11 cellular contexts compared by ENCODE assay signal in genomic region chr11:67113231-67113721, GRCh38. TPM values are rescaled to one million over a fixed set of nuclear protein-coding genes. Genes with fewer than 3 reads are reported as not detected.
A peak's percentile ranks its signal among the peaks of the same experiment; 100 is the strongest.
DNase-seq lines count a peak whose midpoint lies in the region; ATAC-seq and TF ChIP-seq lines count a peak whose summit lies in the region.
"Had no signal": no experiment of that assay in that cellular context is flagged by ENCODE, and none has a peak within 500 bp of the region (broad histone marks: within the 10 kb centered on the region; RNA-seq: fewer than 3 reads in every experiment).

No MANE protein-coding gene starts in this region.

- TF ChIP-seq CTCF in heart left ventricle (IDR thresholded peaks at IDR 0.05) = no peak

- no peak for TF ChIP-seq POLR2A in heart left ventricle (IDR thresholded peaks at IDR 0.05)

- H3K9me3 ChIP-seq in heart left ventricle = no peaks in the 10 kb centered on the region

- H3K27ac Mint-ChIP-seq in activated T-cell treated with anti-CD3 and anti-CD28 coated beads, Interleukin-2, amount 50 U/mL, for 24 hours = no peak overlapping the region
- peak overlapping the region; percentile 85 for H3K27ac Mint-ChIP-seq in stimulated activated memory B cell treated with anti-CD40 and anti-IgM and Interleukin-4, amounts not matched to agents 10 μg/mL and 1 μg/mL and 100 μg/mL, for 72 hours

- no peaks in the 10 kb centered on the region for H3K36me3 Mint-ChIP-seq in activated T-cell treated with anti-CD3 and anti-CD28 coated beads, Interleukin-2, amount 50 U/mL, for 24 hours (ENCODE audit: low read depth)
- H3K36me3 Mint-ChIP-seq in stimulated activated memory B cell treated with anti-CD40 and anti-IgM and Interleukin-4, amounts not matched to agents 10 μg/mL and 1 μg/mL and 100 μg/mL, for 72 hours = no peaks in the 10 kb centered on the region

- H3K4me1 ChIP-seq in heart left ventricle = peaks cover 0 to 31% (median 10%) of the 10 kb centered on the region in 12 donors

- intact Hi-C loops in heart left ventricle (cut with DNase I) = no loop called here

- no peak overlapping the region for H3K27ac ChIP-seq in heart left ventricle

- peak; percentile 38 for DNase-seq in activated T-cell treated with anti-CD3 and anti-CD28 coated beads, Interleukin-2, amount 50 U/mL, for 24 hours
- no peak for DNase-seq in activated T-cell treated with anti-CD3 and anti-CD28 coated beads, Interleukin-2, amount 50 U/mL, for 1 hour
- DNase-seq in SKM-1 (lab: John Stamatoyannopoulos, UW; ENCODE audit: unreplicated experiment) (peak; percentile 60), heart left ventricle (no peak), NCI-H446 (lab: John Stamatoyannopoulos, UW) (no peak), COLO829 (ENCODE audit: low spot score) (no peak)
- DNase-seq: anterior cingulate cortex; KG1; stimulated activated CD4-positive, alpha-beta T cell treated with anti-CD3 and anti-CD28 coated beads, Interleukin-2, amount 100 ng/mL, for 24 hours had no signal

- peaks cover 18% of the 10 kb centered on the region for H3K4me1 Mint-ChIP-seq in activated T-cell treated with anti-CD3 and anti-CD28 coated beads, Interleukin-2, amount 50 U/mL, for 24 hours (ENCODE audit: low read depth)
- H3K4me1 Mint-ChIP-seq in stimulated activated memory B cell treated with anti-CD40 and anti-IgM and Interleukin-4, amounts not matched to agents 10 μg/mL and 1 μg/mL and 100 μg/mL, for 72 hours = peaks cover 32% of the 10 kb centered on the region

- no peak overlapping the region for H3K4me3 ChIP-seq in heart left ventricle

- no peaks in the 10 kb centered on the region for H3K27me3 Mint-ChIP-seq in activated T-cell treated with anti-CD3 and anti-CD28 coated beads, Interleukin-2, amount 50 U/mL, for 24 hours
- no peaks in the 10 kb centered on the region for H3K27me3 Mint-ChIP-seq in stimulated activated memory B cell treated with anti-CD40 and anti-IgM and Interleukin-4, amounts not matched to agents 10 μg/mL and 1 μg/mL and 100 μg/mL, for 72 hours

- no peaks in the 10 kb centered on the region for H3K9me3 Mint-ChIP-seq in activated T-cell treated with anti-CD3 and anti-CD28 coated beads, Interleukin-2, amount 50 U/mL, for 24 hours
- H3K9me3 Mint-ChIP-seq in stimulated activated memory B cell treated with anti-CD40 and anti-IgM and Interleukin-4, amounts not matched to agents 10 μg/mL and 1 μg/mL and 100 μg/mL, for 72 hours = no peaks in the 10 kb centered on the region

- 86 to 94% (median 87%) methylated on average over 4 to 5 of the region's 5 CpGs for WGBS in heart left ventricle, 4 donors

- no peaks in the 10 kb centered on the region for H3K36me3 ChIP-seq in heart left ventricle

- H3K27me3 ChIP-seq in heart left ventricle = no peaks in the 10 kb centered on the region

- ATAC-seq in HG02885 (IDR thresholded peaks at IDR 0.05; ENCODE audit: poor library complexity, unreplicated experiment) (peak; percentile 62), heart left ventricle (no peak)
- ATAC-seq in stimulated activated memory B cell treated with anti-CD40 and anti-IgM and Interleukin-4, amounts not matched to agents 10 μg/mL and 1 μg/mL and 100 μg/mL, for 72 hours = peak; percentile 93

- no peak overlapping the region for H3K4me3 Mint-ChIP-seq in activated T-cell treated with anti-CD3 and anti-CD28 coated beads, Interleukin-2, amount 50 U/mL, for 24 hours
- peak overlapping the region; percentile 72 for H3K4me3 Mint-ChIP-seq in stimulated activated memory B cell treated with anti-CD40 and anti-IgM and Interleukin-4, amounts not matched to agents 10 μg/mL and 1 μg/mL and 100 μg/mL, for 72 hours

RNA-seq across cellular contexts. Expression of gene KDM2A, which starts 5.8 kb away (rescaled TPM):
- 10 to 100 TPM; 26.7 to 66.4 (median 38.6) TPM for total RNA-seq in heart left ventricle
- 10 to 100 TPM; 23.4 to 33.5 TPM for polyA plus RNA-seq in heart left ventricle

RNA-seq across cellular contexts. Expression of gene RHOD, which starts 56.6 kb away (rescaled TPM):
- 100 to 1,000 TPM in 1 of 9 donors, 10 to 100 TPM in 8; 17.1 to 149 (median 36.8) TPM for total RNA-seq in heart left ventricle
- polyA plus RNA-seq in heart left ventricle = 10 to 100 TPM; 79.2 to 86.2 TPM

Comparison
In these comparisons a context has a peak if more than half of its experiments do, and no peak if none do; other contexts are left out.
1. DNase-seq: peak in activated T-cell treated with anti-CD3 and anti-CD28 coated beads, Interleukin-2, amount 50 U/mL, for 24 hours (single experiment) and SKM-1 (single experiment); none in activated T-cell treated with anti-CD3 and anti-CD28 coated beads, Interleukin-2, amount 50 U/mL, for 1 hour (single experiment), heart left ventricle (0 of 5), NCI-H446 (0 of 2) and COLO829 (single experiment).
2. ATAC-seq: peak in HG02885 (single experiment) and stimulated activated memory B cell treated with anti-CD40 and anti-IgM and Interleukin-4, amounts not matched to agents 10 μg/mL and 1 μg/mL and 100 μg/mL, for 72 hours (single experiment); none in heart left ventricle (0 of 4).